Comparison of ENCODE assay signal across 22 cellular contexts in the genomic region with DNA sequence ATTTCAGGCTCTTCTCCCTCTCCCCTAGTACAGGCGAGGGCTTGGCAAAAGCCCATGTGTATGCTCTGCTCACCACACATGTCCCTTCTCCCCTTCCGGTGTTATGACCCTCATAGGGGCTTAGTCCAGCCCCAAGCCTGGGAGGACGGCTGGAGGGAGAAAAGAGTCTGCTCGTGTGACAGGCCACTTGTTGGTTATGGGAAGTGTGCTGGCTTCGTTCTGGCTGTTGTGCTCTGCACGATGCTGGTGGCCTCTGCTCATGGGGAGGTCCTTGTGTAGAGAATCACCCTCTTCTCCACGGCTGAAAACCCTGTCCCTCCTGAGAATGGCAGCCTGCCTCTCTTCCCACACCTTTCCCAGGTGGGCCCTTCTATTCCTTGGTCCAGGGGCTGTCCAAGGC. TPM values are rescaled to one million over a fixed set of nuclear protein-coding genes. Genes with fewer than 3 reads are reported as not detected.
A peak's percentile ranks its signal among the peaks of the same experiment; 100 is the strongest.
DNase-seq lines count a peak whose midpoint lies in the region; ATAC-seq, FAIRE-seq and TF ChIP-seq lines count a peak whose summit lies in the region.
"Had no signal": no experiment of that assay in that cellular context is flagged by ENCODE, and none has a peak within 500 bp of the region (broad histone marks: within the 10 kb centered on the region; RNA-seq: fewer than 3 reads in every experiment).

No MANE protein-coding gene starts in this region.

- no peak overlapping the region for H3K4ac ChIP-seq in neuronal stem cell (ENCODE audit: low read length)

- H2BK15ac ChIP-seq in neuronal stem cell (ENCODE audit: low read length) = no peak overlapping the region

- no peaks in the 10 kb centered on the region for H3K4me1 Mint-ChIP-seq in endodermal cell
- H3K4me1 Mint-ChIP-seq: CD4-positive, alpha-beta memory T cell had no signal

- H3K23ac ChIP-seq in neuronal stem cell (ENCODE audit: low read depth, low read length, poor library complexity) = no peak overlapping the region

- peak overlapping the region; percentile 84 for H2AFZ ChIP-seq in neuronal stem cell (ENCODE audit: low read length)

- H3K27me3 ChIP-seq in BLaER1 = no peaks in the 10 kb centered on the region
- H3K27me3 ChIP-seq in endodermal cell (ENCODE audit: control insufficient read depth, insufficient read depth, low read length, poor library complexity, severe bottlenecking) = no peaks in the 10 kb centered on the region
- H3K27me3 ChIP-seq in neuronal stem cell (ENCODE audit: control insufficient read depth in 3 of 3, insufficient read depth in 3 of 3, low read depth in 1 of 3, low read length in 3 of 3) = peaks cover 0 to 5% (median 0%) of the 10 kb centered on the region in 3 experiments
- no peaks in the 10 kb centered on the region for H3K27me3 ChIP-seq in gastrocnemius medialis

- H3K79me1 ChIP-seq in neuronal stem cell (ENCODE audit: low read depth, low read length) = no peaks in the 10 kb centered on the region

- peaks cover 12% of the 10 kb centered on the region for H3K27me3 Mint-ChIP-seq in endodermal cell (ENCODE audit: insufficient read depth)

- no peak overlapping the region for H2BK5ac ChIP-seq in neuronal stem cell (ENCODE audit: low read length)

- TF ChIP-seq CTCF in endodermal cell (conservative IDR thresholded peaks at IDR 0.05) (no peak), gastrocnemius medialis (IDR thresholded peaks at IDR 0.05 in 4 of 5, conservative IDR thresholded peaks at IDR 0.05 in 1 of 5) (no peak)

- no peak overlapping the region for H3K27ac Mint-ChIP-seq in endodermal cell
- H3K27ac Mint-ChIP-seq: CD4-positive, alpha-beta memory T cell; HFFc6 had no signal

- ATAC-seq in gastrocnemius medialis = no peak
- ATAC-seq in stimulated activated naive CD8-positive, alpha-beta T cell treated with anti-CD3 and anti-CD28 coated beads, Interleukin-15, Interleukin-2, amounts not matched to agents 100 U/mL and 50 U/mL, for 24 hours = no peak
- ATAC-seq: A549, PC-3 had no signal

- H3K4me3 ChIP-seq in BLaER1 (no peak overlapping the region), endodermal cell (ENCODE audit: low read length) (no peak overlapping the region), neuronal stem cell (ENCODE audit: low read length in 2 of 2) (peak overlapping the region in 1 of 2 donors; percentile 50), gastrocnemius medialis (no peak overlapping the region)
- H3K4me3 ChIP-seq: A549 had no signal

- FAIRE-seq in GM18507 (lab: Jason Lieb, UNC) = peak; percentile 12
- FAIRE-seq: A549, H54 had no signal

- no peak overlapping the region for H2BK120ac ChIP-seq in neuronal stem cell (ENCODE audit: low read depth, low read length)

- H3K27ac ChIP-seq in BLaER1 (peak overlapping the region; percentile 21; the same call in 1 of the 2 replicates), endodermal cell (ENCODE audit: low read depth, low read length) (no peak overlapping the region), neuronal stem cell (replicated peaks; ENCODE audit: low read length) (no peak overlapping the region), gastrocnemius medialis (no peak overlapping the region)
- H3K27ac ChIP-seq: A549 had no signal

- H3K9me3 ChIP-seq in BLaER1 = no peaks in the 10 kb centered on the region
- no peaks in the 10 kb centered on the region for H3K9me3 ChIP-seq in endodermal cell (ENCODE audit: control insufficient read depth, low read length)
- no peaks in the 10 kb centered on the region for H3K9me3 ChIP-seq in neuronal stem cell (replicated peaks in 1 of 2; ENCODE audit: control insufficient read depth in 2 of 2, insufficient read depth in 1 of 2, low read depth in 1 of 2, low read length in 2 of 2)
- no peaks in the 10 kb centered on the region for H3K9me3 ChIP-seq in gastrocnemius medialis
- H3K9me3 ChIP-seq: A549, Caco-2 had no signal

- H3K4me1 ChIP-seq in BLaER1 (peaks cover 74% of the 10 kb centered on the region), endodermal cell (ENCODE audit: control insufficient read depth, insufficient read depth, low read length) (no peaks in the 10 kb centered on the region), neuronal stem cell (ENCODE audit: control insufficient read depth in 2 of 2, insufficient read depth in 1 of 2, low read depth in 1 of 2, low read length in 2 of 2) (peaks cover 12 to 16% of the 10 kb centered on the region in 2 donors), gastrocnemius medialis (no peaks in the 10 kb centered on the region)
- H3K4me1 ChIP-seq: A549, Caco-2 had no signal

- peak overlapping the region; percentile 84 for H3K4me2 ChIP-seq in BLaER1
- no peak overlapping the region for H3K4me2 ChIP-seq in neuronal stem cell (ENCODE audit: insufficient read depth, low read length, poor library complexity, severe bottlenecking)
- H3K4me2 ChIP-seq: A549 had no signal

- TF ChIP-seq POLR2A in gastrocnemius medialis (IDR thresholded peaks at IDR 0.05) = no peak

- peaks cover 35% of the 10 kb centered on the region for H3K36me3 ChIP-seq in BLaER1
- H3K36me3 ChIP-seq in endodermal cell (ENCODE audit: control insufficient read depth, insufficient read depth, low read length) = peaks cover 16% of the 10 kb centered on the region
- H3K36me3 ChIP-seq in neuronal stem cell (replicated peaks in 1 of 2; ENCODE audit: control insufficient read depth in 2 of 2, insufficient read depth in 2 of 2, low read length in 2 of 2) = peaks cover 11 to 24% of the 10 kb centered on the region in 2 donors
- H3K36me3 ChIP-seq in gastrocnemius medialis = no peaks in the 10 kb centered on the region

- no peak overlapping the region for H3K4me3 Mint-ChIP-seq in endodermal cell
- H3K4me3 Mint-ChIP-seq: CD4-positive, alpha-beta memory T cell; HFFc6 had no signal

- H3K18ac ChIP-seq in neuronal stem cell (ENCODE audit: low read length) = no peak overlapping the region

- intact Hi-C loops in gastrocnemius medialis (cut with DNase I; ENCODE audit: low total_unique reads) = no loop called here

- WGBS in endodermal cell (ENCODE audit: insufficient coverage in 1 of 2, insufficient read length in 1 of 2), 2 experiments = 90 to 100% methylated on average over 3 to 7 of the region's 7 CpGs
- WGBS in neuronal stem cell (ENCODE audit: extremely low coverage in 2 of 2, insufficient read length in 2 of 2, insufficient replicate concordance in 1 of 2), 2 donors = no CpG with 5 or more reads among the region's 7 CpGs

- in situ Hi-C loops in gastrocnemius medialis (cut with MboI; ENCODE audit: low sequenced_read_pairs in 4 of 4) = no loop called here

- no peaks in the 10 kb centered on the region for H3K9me3 Mint-ChIP-seq in endodermal cell
- H3K9me3 Mint-ChIP-seq: CD4-positive, alpha-beta memory T cell; HFFc6 had no signal

- no peak overlapping the region for H2BK12ac ChIP-seq in neuronal stem cell (ENCODE audit: low read length)

- H3K14ac ChIP-seq in neuronal stem cell (ENCODE audit: low read length) = no peak overlapping the region

- no peak overlapping the region for H2AK5ac ChIP-seq in neuronal stem cell (ENCODE audit: low read depth, low read length)

- DNase-seq in GM18507 (ENCODE audit: extremely low spot score, insufficient read length, low read depth) (no peak), endodermal cell (peak; percentile 33), neuronal stem cell (ENCODE audit: low spot score) (no peak), OCI-M1 (lab: John Stamatoyannopoulos, UW) (no peak), gastrocnemius medialis (no peak)
- no peak for DNase-seq in activated effector memory CD4-positive, alpha-beta T cell treated with anti-CD3 and anti-CD28 coated beads, Interleukin-2, amount 50 U/mL, for 16 hours
- DNase-seq in stimulated activated naive CD8-positive, alpha-beta T cell treated with anti-CD3 and anti-CD28 coated beads, Interleukin-15, Interleukin-2, amounts not matched to agents 100 U/mL and 50 U/mL, for 24 hours = no peak
- DNase-seq: Caco-2; CD4-positive, alpha-beta memory T cell; DMS 273 treated with DMSO at 0.1 percent for 48 hours; DND-41; HFFc6; Kasumi-1; NCI-H1694 treated with DMSO at 0.1 percent for 48 hours; NCI-H2081 treated with DMSO at 0.1 percent for 48 hours; NCI-H446 treated with DMSO at 0.1 percent for 48 hours; NCI-H526 treated with DMSO at 0.1 percent for 48 hours; PC-3; Right ventricle myocardium superior had no signal

- H3K9ac ChIP-seq in BLaER1 (0 out of 2 replicates have a peak overlapping the region, but pooled peaks have one; percentile 20), endodermal cell (ENCODE audit: extremely low read depth, low read length, poor library complexity, severe bottlenecking) (no peak overlapping the region), neuronal stem cell (ENCODE audit: low read depth, low read length, poor library complexity) (no peak overlapping the region)

- peaks cover 10% of the 10 kb centered on the region for H3K36me3 Mint-ChIP-seq in endodermal cell (ENCODE audit: low read depth)

- H4K20me1 ChIP-seq in BLaER1 = no peaks in the 10 kb centered on the region

- H4K91ac ChIP-seq in neuronal stem cell (ENCODE audit: low read depth, low read length, poor library complexity) = no peak overlapping the region

- no peak overlapping the region for H4K8ac ChIP-seq in neuronal stem cell (ENCODE audit: low read depth, low read length)

RNA-seq across cellular contexts. Expression of gene PTTG1, which starts 11.2 kb away (rescaled TPM):
- total RNA-seq in endodermal cell (100 to 1,000 TPM; 121 to 162 TPM), gastrocnemius medialis (10 to 100 TPM in 2 of 4 donors, 1 to 10 TPM in 2; 1.1 to 18.1 (median 11.4) TPM)
- polyA plus RNA-seq in endodermal cell (2013, experiment 1 of 2) = 372 TPM
- 366 TPM for polyA plus RNA-seq in endodermal cell (2013, experiment 2 of 2)
- 707 TPM for polyA plus RNA-seq in neuronal stem cell (2013, experiment 1 of 2)
- 711 TPM for polyA plus RNA-seq in neuronal stem cell (2013, experiment 2 of 2)

RNA-seq across cellular contexts. Expression of gene SLU7, which starts 13.9 kb away (rescaled TPM):
- 10 to 100 TPM; 36.8 to 47.5 TPM for total RNA-seq in endodermal cell
- polyA plus RNA-seq in endodermal cell (2013, experiment 1 of 2) = 36.7 TPM
- 41.6 TPM for polyA plus RNA-seq in endodermal cell (2013, experiment 2 of 2)
- polyA plus RNA-seq in neuronal stem cell (2013, experiment 1 of 2) = 34.7 TPM
- polyA plus RNA-seq in neuronal stem cell (2013, experiment 2 of 2) = 36.7 TPM
- total RNA-seq in gastrocnemius medialis = 100 to 1,000 TPM in 1 of 4 donors, 10 to 100 TPM in 3; 61.4 to 103 (median 87.2) TPM

RNA-seq across cellular contexts. Expression of gene FAM200C, which starts 33.0 kb away (rescaled TPM):
- total RNA-seq in endodermal cell (1 to 10 TPM; 2.4 to 2.7 TPM), gastrocnemius medialis (1 to 10 TPM in 1 of 4 donors, under 1 TPM in 3; 0.51 to 1.1 (median 0.86) TPM)
- polyA plus RNA-seq in endodermal cell (2013, experiment 1 of 2) = 10.4 TPM
- polyA plus RNA-seq in endodermal cell (2013, experiment 2 of 2) = 8.7 TPM
- polyA plus RNA-seq in neuronal stem cell (2013, experiment 1 of 2) = 8.7 TPM
- 9.0 TPM for polyA plus RNA-seq in neuronal stem cell (2013, experiment 2 of 2)

Comparison
In these comparisons a context has a peak if more than half of its experiments do, and no peak if none do; other contexts are left out.
1. RNA of gene PTTG1, which starts 11.2 kb away (total RNA-seq): 121 to 162 TPM in endodermal cell; 1.1 to 18.1 TPM in gastrocnemius medialis; every median in the first group is over 4 times any median in the second.